Comparison of ENCODE assay signal across 12 cellular contexts in genomic region chr15:74816624-74817369, GRCh38. TPM values are rescaled to one million over a fixed set of nuclear protein-coding genes. Genes with fewer than 3 reads are reported as not detected.
DNase-seq lines count a peak whose midpoint lies in the region; ATAC-seq, FAIRE-seq and TF ChIP-seq lines count a peak whose summit lies in the region.
"Had no signal": no experiment of that assay in that cellular context is flagged by ENCODE, and none has a peak within 500 bp of the region (broad histone marks: within the 10 kb centered on the region; RNA-seq: fewer than 3 reads in every experiment).

No MANE protein-coding gene starts in this region.

- H3K23ac ChIP-seq in H1 (ENCODE audit: insufficient read length), result no peak overlapping the region

- no peaks in the 10 kb centered on the region for H3K36me3 ChIP-seq in H1 (ENCODE audit: control insufficient read depth in 2 of 4, insufficient read depth in 4 of 4, low read length in 3 of 4)
- H3K36me3 ChIP-seq in smooth muscle cell (ENCODE audit: low read depth), result no peaks in the 10 kb centered on the region
- H3K36me3 ChIP-seq: upper lobe of left lung had no signal

- H2BK20ac ChIP-seq in H1 (ENCODE audit: low read length), result no peak overlapping the region

- H3K4ac ChIP-seq in H1 (replicated peaks; ENCODE audit: insufficient read length, low read depth, low read length), result no peak overlapping the region

- no peak for ATAC-seq in GM21576 (IDR thresholded peaks at IDR 0.05; ENCODE audit: unreplicated experiment)

- TF ChIP-seq RAD21 in H1 (IDR thresholded peaks at IDR 0.05 in 1 of 2, conservative IDR thresholded peaks at IDR 0.05 in 1 of 2; ENCODE audit: low read depth in 2 of 2, low read length in 2 of 2), result no peak

- H3K23me2 ChIP-seq in H1 (ENCODE audit: low read depth, low read length), result 0 out of 2 replicates have a peak, but pooled peaks cover 2% of the 10 kb centered on the region

- no peak overlapping the region for H3K56ac ChIP-seq in H1 (replicated peaks; ENCODE audit: insufficient read length, low read depth, low read length)

- H4K8ac ChIP-seq in H1 (ENCODE audit: extremely low read depth, insufficient read depth, low read length), result no peak overlapping the region

- H2BK120ac ChIP-seq in H1 (replicated peaks; ENCODE audit: low read depth, low read length), result no peak overlapping the region

- H2BK15ac ChIP-seq in H1 (ENCODE audit: low read length), result no peak overlapping the region; the same call in 1 of the 2 replicates

- DNase-seq in NCI-H1694 treated with DMSO at 0.1 percent for 48 hours (lab: John Stamatoyannopoulos, UW), result peak; percentile 53
- no peak for DNase-seq in NCI-H1694 (lab: John Stamatoyannopoulos, UW)
- DNase-seq in H1 (ENCODE audit: low read depth in 1 of 2, low spot score in 2 of 2), result no peak
- no peak for DNase-seq in smooth muscle cell (lab: John Stamatoyannopoulos, UW; ENCODE audit: unreplicated experiment)
- DNase-seq in COLO668 (lab: John Stamatoyannopoulos, UW; ENCODE audit: unreplicated experiment), result no peak
- DNase-seq: activated CD4-positive, alpha-beta T cell treated with anti-CD3 and anti-CD28 coated beads for 4 hours; activated naive CD4-positive, alpha-beta T cell treated with anti-CD3 and anti-CD28 coated beads, Interleukin-2, amount 50 U/mL, for 16 hours; effector memory CD4-positive, alpha-beta T cell; NCI-H187 treated with DMSO at 0.1 percent for 48 hours; upper lobe of left lung had no signal

- no peaks in the 10 kb centered on the region for H4K20me1 ChIP-seq in H1 (replicated peaks in 1 of 2; ENCODE audit: control insufficient read depth in 1 of 2, insufficient read depth in 2 of 2, low read length in 2 of 2)
- H4K20me1 ChIP-seq in smooth muscle cell (ENCODE audit: low read depth), result no peaks in the 10 kb centered on the region

- no peaks in the 10 kb centered on the region for H3K79me1 ChIP-seq in H1 (ENCODE audit: low read depth, low read length)

- H3K79me2 ChIP-seq in H1 (ENCODE audit: control insufficient read depth in 1 of 2, insufficient read depth in 2 of 2, low read length in 2 of 2) (no peaks in the 10 kb centered on the region), smooth muscle cell (ENCODE audit: low read depth) (no peaks in the 10 kb centered on the region)

- TF ChIP-seq CTCF in H1 (IDR thresholded peaks at IDR 0.05; ENCODE audit: control extremely low read depth in 1 of 3, insufficient read depth in 1 of 3, low read depth in 1 of 3, low read length in 3 of 3), result no peak
- no peak for TF ChIP-seq CTCF in smooth muscle cell (IDR thresholded peaks at IDR 0.05; ENCODE audit: borderline replicate concordance, insufficient read depth, poor library complexity, severe bottlenecking)

- CTCF ChIA-PET in H1 (lab: Charles Lee; ENCODE audit: partially characterized antibody), result interaction anchor here (0.6 to 15.7 kb wide), 20 partner anchors 10 to 275 kb away, joined by 3 to 135 read pairs (median 6); no protein-coding TSS in a partner anchor

- no peak for TF ChIP-seq EP300 in H1 (IDR thresholded peaks at IDR 0.05; ENCODE audit: borderline replicate concordance in 1 of 2, low read depth in 2 of 2, low read length in 2 of 2)

- 0 out of 2 replicates have a peak overlapping the region, but pooled peaks have one; percentile 4 for H3K18ac ChIP-seq in H1 (ENCODE audit: extremely low read depth, low read length)

- H4K5ac ChIP-seq in H1 (ENCODE audit: insufficient read length, low read depth, low read length), result no peak overlapping the region

- no peak overlapping the region for H3K14ac ChIP-seq in H1 (ENCODE audit: insufficient read length)

- H2BK12ac ChIP-seq in H1 (ENCODE audit: low read depth, low read length), result 0 out of 2 replicates have a peak overlapping the region, but pooled peaks have one; percentile 68

- no peak overlapping the region; the same call in 1 of the 2 replicates for H2BK5ac ChIP-seq in H1 (ENCODE audit: low read depth, low read length)

- H3K27me3 ChIP-seq in H1 (replicated peaks in 1 of 4; ENCODE audit: control insufficient read depth in 3 of 4, extremely low read depth in 1 of 4, insufficient read depth in 3 of 4, low read length in 3 of 4), result no peaks in the 10 kb centered on the region
- no peaks in the 10 kb centered on the region for H3K27me3 ChIP-seq in smooth muscle cell (ENCODE audit: low read depth)
- H3K27me3 ChIP-seq: upper lobe of left lung had no signal

- FAIRE-seq in H1 (lab: Jason Lieb, UNC), result no peak

- H3K4me3 ChIP-seq in H1 (ENCODE audit: extremely low read depth in 1 of 4, insufficient read depth in 2 of 4, low read depth in 3 of 4, low read length in 4 of 4) (no peak overlapping the region), smooth muscle cell (no peak overlapping the region)
- H3K4me3 ChIP-seq: upper lobe of left lung had no signal

- TF ChIP-seq POLR2A in H1 (IDR thresholded peaks at IDR 0.05; ENCODE audit: control extremely low read depth in 1 of 2, low read depth in 2 of 2, low read length in 2 of 2), result no peak

- POLR2A ChIA-PET in H1 (lab: Charles Lee; ENCODE audit: partially characterized antibody), result interaction anchor here (0.7 to 3.1 kb wide), 6 partner anchors 9 to 188 kb away, joined by 3 to 7 read pairs (median 4); partner anchors contain the start of gene CPLX3

- H3K9ac ChIP-seq in H1 (replicated peaks in 1 of 4; ENCODE audit: extremely low read depth in 1 of 4, low read depth in 3 of 4, low read length in 3 of 4), result no peak overlapping the region
- H3K9ac ChIP-seq in smooth muscle cell (ENCODE audit: low read depth), result no peak overlapping the region

- peaks cover 0 to 12% (median 6%) of the 10 kb centered on the region in 4 experiments; a peak in 6 of 7 replicates for H3K4me1 ChIP-seq in H1 (replicated peaks in 1 of 4; ENCODE audit: control insufficient read depth in 3 of 4, insufficient read depth in 4 of 4, low read length in 3 of 4)
- H3K4me1 ChIP-seq in smooth muscle cell (ENCODE audit: low read depth), result peaks cover 13% of the 10 kb centered on the region

- H3K4me2 ChIP-seq in H1 (ENCODE audit: insufficient read depth in 1 of 2, low read depth in 2 of 2, low read length in 2 of 2), result no peak overlapping the region
- H3K4me2 ChIP-seq in smooth muscle cell, result no peak overlapping the region

- H3K9me3 ChIP-seq in H1 (ENCODE audit: insufficient read depth in 2 of 2, low read depth in 1 of 2, low read length in 1 of 2) (no peaks in the 10 kb centered on the region), smooth muscle cell (replicated peaks; ENCODE audit: low read depth) (no peaks in the 10 kb centered on the region)
- H3K9me3 ChIP-seq: upper lobe of left lung had no signal

- H2AFZ ChIP-seq in H1 (ENCODE audit: low read length) (no peak overlapping the region), smooth muscle cell (ENCODE audit: low read depth) (no peak overlapping the region)

- no peak overlapping the region for H2AK5ac ChIP-seq in H1 (ENCODE audit: low read depth, low read length)

- WGBS in H1 (ENCODE audit: extremely low coverage in 1 of 2, insufficient coverage in 1 of 2, insufficient read length in 1 of 2, insufficient replicate concordance in 2 of 2, low coverage in 1 of 2, low lambda C conversion rate in 2 of 2, missing lambda C conversion rate in 1 of 2), 2 experiments, result 91% methylated on average over 19 of the region's 19 CpGs; no CpG with 5 or more reads in 1 of the 2 experiments
- 65% methylated on average over 18 of the region's 19 CpGs for WGBS in smooth muscle cell (ENCODE audit: low lambda C conversion rate)

- no peaks in the 10 kb centered on the region for H3F3A ChIP-seq in smooth muscle cell (ENCODE audit: low read depth)

- no peak overlapping the region for H4K91ac ChIP-seq in H1 (replicated peaks; ENCODE audit: insufficient read length, low read length)

- H3K27ac ChIP-seq in H1 (ENCODE audit: low read depth, low read length), result no peak overlapping the region
- H3K27ac ChIP-seq in smooth muscle cell (ENCODE audit: low read depth), result peak overlapping the region; percentile 56
- H3K27ac ChIP-seq: HL-60, upper lobe of left lung had no signal

RNA-seq across cellular contexts. Expression of gene LMAN1L, which starts 4.2 kb away (rescaled TPM):
- total RNA-seq in H1 (2021; fragmentation: NEBNext Ultra II Directional; extraction: Animal tissue kit (Norgen Biotek cat#: 25700)), result not detected in 2 replicates
- polyA plus RNA-seq in H1 (2011; rRNA removed) (not detected in 2 replicates), smooth muscle cell (not detected in 2 replicates)
- polyA plus RNA-seq in H1 (2011; cell fraction: cytosol; rRNA removed), result 0.03 TPM
- not detected for polyA plus RNA-seq in H1 (2011; cell fraction: nucleus; rRNA removed)
- polyA plus RNA-seq in H1 (2012, experiment 1 of 2), result not detected in 4 replicates
- not detected for polyA plus RNA-seq in H1 (2012, experiment 2 of 2)
- not detected for polyA plus RNA-seq in H1 (2013, experiment 1 of 2)
- not detected for polyA plus RNA-seq in H1 (2013, experiment 2 of 2)
- polyA minus RNA-seq in H1 (2011; rRNA and poly(A)+ RNA removed), result not detected in 2 replicates
- polyA minus RNA-seq in H1 (2011; cell fraction: cytosol; rRNA and poly(A)+ RNA removed), result not detected
- polyA minus RNA-seq in H1 (2011; cell fraction: nucleus; rRNA and poly(A)+ RNA removed), result not detected
- not detected in 2 replicates for total RNA-seq in smooth muscle cell

RNA-seq across cellular contexts. Expression of gene CPLX3, which starts 9.6 kb away (rescaled TPM):
- total RNA-seq in H1 (2021; fragmentation: NEBNext Ultra II Directional; extraction: Animal tissue kit (Norgen Biotek cat#: 25700)), result not detected in 2 replicates
- polyA plus RNA-seq in H1 (2011; rRNA removed) (0.17 and 0.27 TPM in 2 replicates), smooth muscle cell (not detected in 2 replicates)
- polyA plus RNA-seq in H1 (2011; cell fraction: cytosol; rRNA removed), result 0.23 TPM
- polyA plus RNA-seq in H1 (2011; cell fraction: nucleus; rRNA removed), result 0.16 TPM
- 0.08 to 0.19 TPM (median 0.08 TPM) in 3 of 4 replicates, not detected in the other for polyA plus RNA-seq in H1 (2012, experiment 1 of 2)
- polyA plus RNA-seq in H1 (2012, experiment 2 of 2), result 0.09 TPM
- 0.10 TPM for polyA plus RNA-seq in H1 (2013, experiment 1 of 2)
- polyA plus RNA-seq in H1 (2013, experiment 2 of 2), result 0.11 TPM
- 0.28 TPM in 1 of 2 replicates, not detected in the other for polyA minus RNA-seq in H1 (2011; rRNA and poly(A)+ RNA removed)
- not detected for polyA minus RNA-seq in H1 (2011; cell fraction: cytosol; rRNA and poly(A)+ RNA removed)
- not detected for polyA minus RNA-seq in H1 (2011; cell fraction: nucleus; rRNA and poly(A)+ RNA removed)
- 0.04 and 0.22 TPM in 2 replicates for total RNA-seq in smooth muscle cell
- total RNA-seq: upper lobe of left lung had no signal

RNA-seq across cellular contexts. Expression of gene ULK3, which starts 26.2 kb away (rescaled TPM):
- total RNA-seq in H1 (2021; fragmentation: NEBNext Ultra II Directional; extraction: Animal tissue kit (Norgen Biotek cat#: 25700)), result 25.0 and 27.1 TPM in 2 replicates
- polyA plus RNA-seq in H1 (2011; rRNA removed) (34.4 and 52.2 TPM in 2 replicates), smooth muscle cell (20.8 and 23.7 TPM in 2 replicates)
- 39.6 TPM for polyA plus RNA-seq in H1 (2011; cell fraction: cytosol; rRNA removed)
- 241 TPM for polyA plus RNA-seq in H1 (2011; cell fraction: nucleus; rRNA removed)
- polyA plus RNA-seq in H1 (2012, experiment 1 of 2), result 23.8 to 32.8 TPM (median 27.6 TPM) in 4 replicates
- polyA plus RNA-seq in H1 (2012, experiment 2 of 2), result 22.2 TPM
- polyA plus RNA-seq in H1 (2013, experiment 1 of 2), result 23.5 TPM
- polyA plus RNA-seq in H1 (2013, experiment 2 of 2), result 20.5 TPM
- 22.9 and 29.2 TPM in 2 replicates for polyA minus RNA-seq in H1 (2011; rRNA and poly(A)+ RNA removed)
- polyA minus RNA-seq in H1 (2011; cell fraction: cytosol; rRNA and poly(A)+ RNA removed), result 14.8 TPM
- polyA minus RNA-seq in H1 (2011; cell fraction: nucleus; rRNA and poly(A)+ RNA removed), result 30.0 TPM
- total RNA-seq in smooth muscle cell, result 14.2 and 24.1 TPM in 2 replicates

RNA-seq across cellular contexts. Expression of gene CSK, which starts 34.9 kb away (rescaled TPM):
- total RNA-seq in H1 (2021; fragmentation: NEBNext Ultra II Directional; extraction: Animal tissue kit (Norgen Biotek cat#: 25700)), result 50.2 and 51.7 TPM in 2 replicates
- polyA plus RNA-seq in H1 (2011; rRNA removed) (13.7 and 23.0 TPM in 2 replicates), smooth muscle cell (14.1 and 16.5 TPM in 2 replicates)
- polyA plus RNA-seq in H1 (2011; cell fraction: cytosol; rRNA removed), result 16.8 TPM
- 40.7 TPM for polyA plus RNA-seq in H1 (2011; cell fraction: nucleus; rRNA removed)
- 31.1 to 46.6 TPM (median 42.9 TPM) in 4 replicates for polyA plus RNA-seq in H1 (2012, experiment 1 of 2)
- polyA plus RNA-seq in H1 (2012, experiment 2 of 2), result 39.8 TPM
- polyA plus RNA-seq in H1 (2013, experiment 1 of 2), result 22.2 TPM
- polyA plus RNA-seq in H1 (2013, experiment 2 of 2), result 21.3 TPM
- 12.9 and 26.4 TPM in 2 replicates for polyA minus RNA-seq in H1 (2011; rRNA and poly(A)+ RNA removed)
- polyA minus RNA-seq in H1 (2011; cell fraction: cytosol; rRNA and poly(A)+ RNA removed), result 21.8 TPM
- polyA minus RNA-seq in H1 (2011; cell fraction: nucleus; rRNA and poly(A)+ RNA removed), result 19.3 TPM
- 10.4 and 19.6 TPM in 2 replicates for total RNA-seq in smooth muscle cell

RNA-seq across cellular contexts. Expression of gene SCAMP2, which starts 56.4 kb away (rescaled TPM):
- 40.3 and 41.7 TPM in 2 replicates for total RNA-seq in H1 (2021; fragmentation: NEBNext Ultra II Directional; extraction: Animal tissue kit (Norgen Biotek cat#: 25700))
- polyA plus RNA-seq in H1 (2011; rRNA removed), result 112 and 131 TPM in 2 replicates
- 54.5 TPM for polyA plus RNA-seq in H1 (2011; cell fraction: cytosol; rRNA removed)
- 69.7 TPM for polyA plus RNA-seq in H1 (2011; cell fraction: nucleus; rRNA removed)
- polyA plus RNA-seq in H1 (2012, experiment 1 of 2), result 32.4 to 42.6 TPM (median 38.6 TPM) in 4 replicates
- polyA plus RNA-seq in H1 (2012, experiment 2 of 2), result 42.5 TPM
- 49.4 TPM for polyA plus RNA-seq in H1 (2013, experiment 1 of 2)
- 59.2 TPM for polyA plus RNA-seq in H1 (2013, experiment 2 of 2)
- 83.8 and 86.8 TPM in 2 replicates for polyA minus RNA-seq in H1 (2011; rRNA and poly(A)+ RNA removed)
- 39.1 TPM for polyA minus RNA-seq in H1 (2011; cell fraction: cytosol; rRNA and poly(A)+ RNA removed)
- polyA minus RNA-seq in H1 (2011; cell fraction: nucleus; rRNA and poly(A)+ RNA removed), result 29.2 TPM
- total RNA-seq in smooth muscle cell, result 47.5 and 55.5 TPM in 2 replicates
- 80.3 and 87.6 TPM in 2 replicates for polyA plus RNA-seq in smooth muscle cell
